ENCODE assay signal across 1 cellular context in the genomic region with DNA sequence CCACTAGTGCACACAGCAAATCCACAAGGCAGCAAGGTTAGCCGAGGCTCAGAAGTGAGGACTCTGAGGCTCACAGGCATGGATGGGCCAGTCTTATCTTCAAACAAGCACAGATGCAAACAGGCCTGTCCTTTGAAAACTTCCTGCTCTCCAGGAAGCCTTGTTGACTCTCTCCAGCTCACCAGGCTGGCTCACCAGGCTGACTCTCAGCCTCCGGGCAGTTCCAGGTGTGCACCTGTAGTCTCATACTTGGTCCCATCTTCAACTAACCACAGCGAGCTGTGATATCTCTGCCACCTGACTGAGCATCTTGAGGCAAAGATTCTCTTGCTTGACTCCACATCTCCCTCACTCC.
TF ChIP-seq lines count a peak whose summit lies in the region.

No MANE protein-coding gene starts in this region.

TF ChIP-seq in H1, 55 proteins besides CTCF, POLR2A, EP300 and RAD21 (continued from another document):
- TF ChIP-seq SRF (IDR thresholded peaks at IDR 0.05; ENCODE audit: low read depth, low read length) (no peak), CHD2 (IDR thresholded peaks at IDR 0.05; ENCODE audit: low read length) (no peak), CHD1 (IDR thresholded peaks at IDR 0.05; ENCODE audit: low read depth, low read length) (no peak), YY1 (IDR thresholded peaks at IDR 0.05; ENCODE audit: low read depth, low read length) (no peak), POU5F1 (IDR thresholded peaks at IDR 0.05; ENCODE audit: low read depth, low read length) (no peak), SUZ12 (IDR thresholded peaks at IDR 0.05; ENCODE audit: low read length) (no peak), GABPA (IDR thresholded peaks at IDR 0.05; ENCODE audit: borderline replicate concordance, insufficient read depth, low read length) (no peak), MAFK (IDR thresholded peaks at IDR 0.05; ENCODE audit: low read depth, low read length) (no peak)
- TF ChIP-seq, protein P1, sequence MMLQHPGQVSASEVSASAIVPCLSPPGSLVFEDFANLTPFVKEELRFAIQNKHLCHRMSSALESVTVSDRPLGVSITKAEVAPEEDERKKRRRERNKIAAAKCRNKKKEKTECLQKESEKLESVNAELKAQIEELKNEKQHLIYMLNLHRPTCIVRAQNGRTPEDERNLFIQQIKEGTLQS (IDR thresholded peaks at IDR 0.05; ENCODE audit: insufficient read depth, low read depth, low read length) = no peak
